In genomic region chr4:107202744-107203143, GRCh38 we compare ENCODE assay signal across 20 cellular contexts.
A peak's percentile ranks its signal among the peaks of the same experiment; 100 is the strongest.
DNase-seq lines count a peak whose midpoint lies in the region; FAIRE-seq and TF ChIP-seq lines count a peak whose summit lies in the region.
"Had no signal": no experiment of that assay in that cellular context is flagged by ENCODE, and none has a peak within 500 bp of the region (broad histone marks: within the 10 kb centered on the region; RNA-seq: fewer than 3 reads in every experiment).

No MANE protein-coding gene starts in this region.

- H3K9me3 ChIP-seq in astrocyte (ENCODE audit: insufficient read depth, low read depth, low read length) (no peaks in the 10 kb centered on the region), muscle layer of colon (ENCODE audit: low read length) (no peaks in the 10 kb centered on the region), sigmoid colon (no peaks in the 10 kb centered on the region), A673 (ENCODE audit: low read depth, low read length, poor library complexity, severe bottlenecking) (no peaks in the 10 kb centered on the region)
- H3K9me3 ChIP-seq in CD8-positive, alpha-beta memory T cell (ENCODE audit: low read length), result no peaks in the 10 kb centered on the region

- POLR2A ChIA-PET in A673 (lab: Charles Lee; ENCODE audit: low non-redundant PET), result no interaction called here
- POLR2A ChIA-PET in CD8-positive, alpha-beta memory T cell (lab: Charles Lee), result no interaction called here

- no peak overlapping the region for H3K27ac ChIP-seq in astrocyte (ENCODE audit: low read depth, low read length)
- H3K27ac ChIP-seq in muscle layer of colon (ENCODE audit: low read depth, low read length), result peak overlapping the region; percentile 63
- H3K27ac ChIP-seq in sigmoid colon, result peak overlapping the region in 3 of 4 donors; percentile 54 to 61 (median 59)
- no peak overlapping the region for H3K27ac ChIP-seq in A673 (ENCODE audit: low read depth, low read length, poor library complexity, severe bottlenecking)
- no peak overlapping the region for H3K27ac ChIP-seq in CD8-positive, alpha-beta memory T cell (ENCODE audit: low read depth, low read length)
- H3K27ac ChIP-seq: C4-2B, HL-60 had no signal

- H4K20me1 ChIP-seq in astrocyte (ENCODE audit: insufficient read depth, low read length), result no peaks in the 10 kb centered on the region

- H3K27me3 Mint-ChIP-seq in astrocyte (ENCODE audit: low read depth, unreplicated experiment), result no peaks in the 10 kb centered on the region
- no peaks in the 10 kb centered on the region for H3K27me3 Mint-ChIP-seq in CD8-positive, alpha-beta memory T cell
- no peaks in the 10 kb centered on the region for H3K27me3 Mint-ChIP-seq in activated naive CD4-positive, alpha-beta T cell treated with anti-CD3 and anti-CD28 coated beads, Interleukin-2, amount 10 ng/mL, durations not matched to agents 7 days and 5 days
- H3K27me3 Mint-ChIP-seq: CD4-positive, alpha-beta T cell had no signal

- no peak overlapping the region for H3K9ac ChIP-seq in astrocyte (ENCODE audit: low read length)
- H3K9ac ChIP-seq in muscle layer of colon (ENCODE audit: low read length), result no peak overlapping the region

- H3K36me3 Mint-ChIP-seq in astrocyte (ENCODE audit: low read depth, unreplicated experiment), result no peaks in the 10 kb centered on the region
- no peaks in the 10 kb centered on the region for H3K36me3 Mint-ChIP-seq in CD8-positive, alpha-beta memory T cell
- no peaks in the 10 kb centered on the region for H3K36me3 Mint-ChIP-seq in activated naive CD4-positive, alpha-beta T cell treated with anti-CD3 and anti-CD28 coated beads, Interleukin-2, amount 10 ng/mL, durations not matched to agents 7 days and 5 days

- H3K9me3 Mint-ChIP-seq in astrocyte (ENCODE audit: unreplicated experiment), result no peaks in the 10 kb centered on the region
- peaks cover 0 to 4% (median 0%) of the 10 kb centered on the region in 5 donors for H3K9me3 Mint-ChIP-seq in CD8-positive, alpha-beta memory T cell
- no peaks in the 10 kb centered on the region for H3K9me3 Mint-ChIP-seq in activated naive CD4-positive, alpha-beta T cell treated with anti-CD3 and anti-CD28 coated beads, Interleukin-2, amount 10 ng/mL, durations not matched to agents 7 days and 5 days
- H3K9me3 Mint-ChIP-seq: CD4-positive, alpha-beta T cell; GM23338 had no signal

- no peak overlapping the region for H3K27ac Mint-ChIP-seq in astrocyte (ENCODE audit: unreplicated experiment)
- H3K27ac Mint-ChIP-seq in CD8-positive, alpha-beta memory T cell, result no peak overlapping the region
- no peak overlapping the region for H3K27ac Mint-ChIP-seq in activated naive CD4-positive, alpha-beta T cell treated with anti-CD3 and anti-CD28 coated beads, Interleukin-2, amount 10 ng/mL, durations not matched to agents 7 days and 5 days
- H3K27ac Mint-ChIP-seq: CD4-positive, alpha-beta T cell; GM23338 had no signal

- WGBS in sigmoid colon, 2 donors, result 81 to 87% methylated on average over 7 of the region's 7 CpGs

- intact Hi-C loops in sigmoid colon (cut with DNase I), result loop anchor here (5.0 kb wide), 1 partner anchor 40 kb away; no protein-coding TSS in a partner anchor
- intact Hi-C loops in A673 (cut with micrococcal nuclease; ENCODE audit: unreplicated experiment), result no loop called here

- TF ChIP-seq CTCF in astrocyte (IDR thresholded peaks at IDR 0.05; ENCODE audit: insufficient read depth, low read depth, low read length), result no peak
- TF ChIP-seq CTCF in fibroblast of pulmonary artery (IDR thresholded peaks at IDR 0.05; ENCODE audit: low read length, missing control alignments), result no peak
- TF ChIP-seq CTCF in sigmoid colon (IDR thresholded peaks at IDR 0.05), result no peak
- TF ChIP-seq CTCF in A673 (conservative IDR thresholded peaks at IDR 0.05; ENCODE audit: low read depth, low read length), result no peak

- TF ChIP-seq POLR2A in sigmoid colon (IDR thresholded peaks at IDR 0.05), result no peak

- no peak for DNase-seq in astrocyte (ENCODE audit: low read depth)
- peak; percentile 10 for DNase-seq in fibroblast of pulmonary artery (ENCODE audit: low read depth)
- no peak for DNase-seq in sigmoid colon
- DNase-seq in A673 (ENCODE audit: low spot score), result no peak
- no peak for DNase-seq in CD8-positive, alpha-beta memory T cell
- DNase-seq in activated naive CD4-positive, alpha-beta T cell treated with anti-CD3 and anti-CD28 coated beads, Interleukin-2, amount 10 ng/mL, durations not matched to agents 7 days and 5 days, result no peak
- DNase-seq: AML-193; CD4-positive, alpha-beta T cell; DMS153; DMS79; GDM1; HCEC 1CT had no signal

- H3K4me1 Mint-ChIP-seq in astrocyte (ENCODE audit: low read depth, unreplicated experiment), result no peaks in the 10 kb centered on the region
- no peaks in the 10 kb centered on the region for H3K4me1 Mint-ChIP-seq in CD8-positive, alpha-beta memory T cell
- H3K4me1 Mint-ChIP-seq in activated naive CD4-positive, alpha-beta T cell treated with anti-CD3 and anti-CD28 coated beads, Interleukin-2, amount 10 ng/mL, durations not matched to agents 7 days and 5 days, result no peaks in the 10 kb centered on the region
- H3K4me1 Mint-ChIP-seq: GM23338 had no signal

- peak in 1 of 4 donors; percentile 29 for TF ChIP-seq EP300 in sigmoid colon (IDR thresholded peaks at IDR 0.05)

- H2AFZ ChIP-seq in astrocyte (ENCODE audit: low read depth, low read length), result peak overlapping the region; percentile 45
- H2AFZ ChIP-seq: GM23338 had no signal

- no peak overlapping the region for H3K4me3 ChIP-seq in astrocyte (ENCODE audit: insufficient read depth, low read depth, low read length)
- no peak overlapping the region for H3K4me3 ChIP-seq in fibroblast of pulmonary artery (replicated peaks; ENCODE audit: low read depth, low read length)
- peak overlapping the region in 1 of 2 donors; percentile 19 for H3K4me3 ChIP-seq in muscle layer of colon (ENCODE audit: low read depth in 1 of 2, low read length in 2 of 2)
- H3K4me3 ChIP-seq in sigmoid colon, result no peak overlapping the region
- no peak overlapping the region for H3K4me3 ChIP-seq in A673 (ENCODE audit: low read depth, low read length, poor library complexity, severe bottlenecking)
- no peak overlapping the region for H3K4me3 ChIP-seq in CD8-positive, alpha-beta memory T cell (ENCODE audit: low read length)
- H3K4me3 ChIP-seq: GM23338 had no signal

- FAIRE-seq in astrocyte (lab: Jason Lieb, UNC), result no peak
- FAIRE-seq: A204.1, GM12892, GM18507, H54 had no signal

- no TSS peak for BruUV-seq in A673 (replicated peaks; lab: Mats Ljungman, UMichigan)

- H3K4me1 ChIP-seq in astrocyte (ENCODE audit: insufficient read depth, low read length), result no peaks in the 10 kb centered on the region
- H3K4me1 ChIP-seq in muscle layer of colon (ENCODE audit: insufficient read depth, low read length), result peaks cover 11% of the 10 kb centered on the region
- H3K4me1 ChIP-seq in sigmoid colon, result peaks cover 0 to 13% (median 10%) of the 10 kb centered on the region in 4 donors
- H3K4me1 ChIP-seq in A673 (ENCODE audit: insufficient read depth, low read length, poor library complexity, severe bottlenecking), result peaks cover 11% of the 10 kb centered on the region
- H3K4me1 ChIP-seq in CD8-positive, alpha-beta memory T cell (ENCODE audit: insufficient read depth, low read length), result no peaks in the 10 kb centered on the region

- H3K27me3 ChIP-seq in astrocyte (ENCODE audit: insufficient read depth, low read length), result no peaks in the 10 kb centered on the region
- no peaks in the 10 kb centered on the region for H3K27me3 ChIP-seq in muscle layer of colon (ENCODE audit: control insufficient read depth in 1 of 2, insufficient read depth in 2 of 2, low read length in 2 of 2)
- no peaks in the 10 kb centered on the region for H3K27me3 ChIP-seq in sigmoid colon
- H3K27me3 ChIP-seq in A673 (replicated peaks; ENCODE audit: insufficient read depth, low read depth, low read length, poor library complexity), result no peaks in the 10 kb centered on the region
- H3K27me3 ChIP-seq in CD8-positive, alpha-beta memory T cell (ENCODE audit: insufficient read depth, low read length, poor library complexity, severe bottlenecking), result no peaks in the 10 kb centered on the region

- H3K79me2 ChIP-seq in astrocyte (ENCODE audit: insufficient read depth, low read length), result no peaks in the 10 kb centered on the region

- no peak overlapping the region for H3K4me3 Mint-ChIP-seq in astrocyte (ENCODE audit: unreplicated experiment)
- H3K4me3 Mint-ChIP-seq in CD8-positive, alpha-beta memory T cell, result no peak overlapping the region
- no peak overlapping the region for H3K4me3 Mint-ChIP-seq in activated naive CD4-positive, alpha-beta T cell treated with anti-CD3 and anti-CD28 coated beads, Interleukin-2, amount 10 ng/mL, durations not matched to agents 7 days and 5 days
- H3K4me3 Mint-ChIP-seq: CD4-positive, alpha-beta T cell; GM23338 had no signal

- CTCF ChIA-PET in A673 (lab: Charles Lee), result no interaction called here
- CTCF ChIA-PET in CD8-positive, alpha-beta memory T cell (lab: Charles Lee), result no interaction called here
- CTCF ChIA-PET in activated naive CD4-positive, alpha-beta T cell treated with anti-CD3 and anti-CD28 coated beads, Interleukin-2, amount 10 ng/mL, durations not matched to agents 7 days and 5 days (lab: Charles Lee), result no interaction called here

- H3K36me3 ChIP-seq in astrocyte (ENCODE audit: insufficient read depth, low read length), result no peaks in the 10 kb centered on the region
- no peaks in the 10 kb centered on the region for H3K36me3 ChIP-seq in muscle layer of colon (ENCODE audit: insufficient read depth, low read length)
- H3K36me3 ChIP-seq in sigmoid colon, result no peaks in the 10 kb centered on the region
- H3K36me3 ChIP-seq in A673 (ENCODE audit: insufficient read depth, low read length, poor library complexity, severe bottlenecking), result no peaks in the 10 kb centered on the region
- H3K36me3 ChIP-seq in CD8-positive, alpha-beta memory T cell (ENCODE audit: insufficient read depth, low read length), result no peaks in the 10 kb centered on the region

- H3K4me2 ChIP-seq in astrocyte (ENCODE audit: low read length), result no peak overlapping the region
- H3K4me2 ChIP-seq: GM23338 had no signal

Comparison
In these comparisons a context has a peak if more than half of its experiments do, and no peak if none do; other contexts are left out.
1. H3K27ac ChIP-seq: peak in muscle layer of colon (single experiment) and sigmoid colon (3 of 4); none in astrocyte (single experiment), A673 (single experiment) and CD8-positive, alpha-beta memory T cell (single experiment).